Comparison of ENCODE assay signal across 15 cellular contexts in the genomic region with DNA sequence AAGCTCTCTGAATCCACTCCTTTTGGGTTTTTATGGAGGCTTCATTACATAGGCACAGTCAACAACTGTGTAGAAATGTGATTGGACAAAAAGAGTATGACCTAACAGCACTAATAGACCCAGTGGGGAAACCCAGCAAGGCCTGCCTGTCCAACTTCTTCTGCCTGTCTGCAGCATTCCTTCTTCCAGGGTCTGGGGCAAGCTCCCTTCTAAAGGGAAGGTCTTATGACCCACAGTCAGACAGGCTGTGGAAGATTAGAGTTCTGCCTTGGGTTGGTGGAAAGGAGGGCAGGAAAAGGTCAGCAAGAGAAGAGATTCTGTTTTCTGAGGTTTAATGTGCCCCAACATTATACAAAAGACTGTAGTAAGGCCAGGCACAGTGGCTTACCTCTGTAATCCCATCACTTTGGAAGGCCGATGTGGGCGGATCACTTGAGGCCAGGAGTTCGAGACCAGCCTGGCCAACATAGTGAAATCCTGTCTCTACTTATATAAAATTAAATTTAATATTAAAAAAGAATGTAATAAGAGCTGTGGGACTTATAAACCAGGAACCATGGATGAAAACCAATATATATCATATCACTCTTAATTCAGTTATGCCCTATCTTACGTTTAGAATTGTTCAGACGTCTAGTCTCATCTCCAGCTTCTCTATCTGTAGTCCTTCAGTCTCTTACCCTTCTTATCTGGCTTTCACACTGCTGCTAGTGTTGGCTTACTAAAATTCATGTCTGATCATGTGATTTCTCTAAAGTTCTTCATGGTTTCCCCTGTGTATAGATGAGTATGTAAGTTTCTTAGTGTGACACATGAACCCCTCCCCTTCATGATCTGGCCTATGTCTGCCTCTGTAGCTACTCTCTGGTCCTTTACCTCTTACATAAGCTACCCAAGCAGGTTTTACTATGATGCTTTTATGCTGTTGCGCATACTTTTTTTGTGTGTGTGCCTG. TPM values are rescaled to one million over a fixed set of nuclear protein-coding genes. Genes with fewer than 3 reads are reported as not detected.
DNase-seq lines count a peak whose midpoint lies in the region; ATAC-seq and TF ChIP-seq lines count a peak whose summit lies in the region.
"Had no signal": no experiment of that assay in that cellular context is flagged by ENCODE, and none has a peak within 500 bp of the region (broad histone marks: within the 10 kb centered on the region; RNA-seq: fewer than 3 reads in every experiment).

No MANE protein-coding gene starts in this region.

- peak; percentile 90 to 94 for ATAC-seq in activated T-cell treated with anti-CD3 and anti-CD28 coated beads, Interleukin-2, amount 50 U/mL, for 72 hours (replicated peaks in 1 of 2)
- ATAC-seq in HG03342 (IDR thresholded peaks at IDR 0.05; ENCODE audit: unreplicated experiment) (peak; percentile 43), HG03280 (IDR thresholded peaks at IDR 0.05; ENCODE audit: unreplicated experiment) (no peak)
- ATAC-seq in effector memory CD8-positive, alpha-beta T cell (replicated peaks) = peak; percentile 23
- ATAC-seq: psoas muscle had no signal

- H3K36me3 Mint-ChIP-seq in activated T-cell treated with anti-CD3 and anti-CD28 coated beads, Interleukin-2, amount 50 U/mL, for 72 hours (ENCODE audit: insufficient read depth in 2 of 2) = peaks cover 0 to 2% of the 10 kb centered on the region in 2 donors
- H3K36me3 Mint-ChIP-seq in effector memory CD8-positive, alpha-beta T cell (ENCODE audit: insufficient read depth) = peaks cover 19% of the 10 kb centered on the region

- H3K4me3 ChIP-seq in retinal pigment epithelial cell (ENCODE audit: low read length) = no peak overlapping the region
- H3K4me3 ChIP-seq: psoas muscle, testis had no signal

- peak; percentile 31 to 37 for DNase-seq in activated T-cell treated with anti-CD3 and anti-CD28 coated beads, Interleukin-2, amount 50 U/mL, for 72 hours
- DNase-seq in activated T-cell treated with anti-CD3 and anti-CD28 coated beads, Interleukin-2, amount 50 U/mL, for 48 hours = no peak
- DNase-seq in effector memory CD8-positive, alpha-beta T cell = no peak
- DNase-seq in retinal pigment epithelial cell (ENCODE audit: low read depth) = peak; percentile 80
- no peak for DNase-seq in ureter (ENCODE audit: low spot score)
- DNase-seq in GM13977 (ENCODE audit: low spot score) = no peak
- DNase-seq: activated naive CD8-positive, alpha-beta T cell treated with anti-CD3 and anti-CD28 coated beads, Interleukin-2, amount 10 ng/mL, durations not matched to agents 7 days and 5 days; EL; glutamatergic neuron; GOT3; mammary epithelial cell; psoas muscle; testis had no signal

- H3K4me1 Mint-ChIP-seq in activated T-cell treated with anti-CD3 and anti-CD28 coated beads, Interleukin-2, amount 50 U/mL, for 72 hours (ENCODE audit: low read depth) = peaks cover 54% of the 10 kb centered on the region
- H3K4me1 Mint-ChIP-seq in effector memory CD8-positive, alpha-beta T cell (ENCODE audit: low read depth in 2 of 2) = peaks cover 31 to 42% of the 10 kb centered on the region in 2 donors

- H3K9me3 Mint-ChIP-seq in activated T-cell treated with anti-CD3 and anti-CD28 coated beads, Interleukin-2, amount 50 U/mL, for 72 hours = no peaks in the 10 kb centered on the region
- no peaks in the 10 kb centered on the region for H3K9me3 Mint-ChIP-seq in effector memory CD8-positive, alpha-beta T cell
- H3K9me3 Mint-ChIP-seq: activated naive CD8-positive, alpha-beta T cell treated with anti-CD3 and anti-CD28 coated beads, Interleukin-2, amount 10 ng/mL, durations not matched to agents 7 days and 5 days had no signal

- H3K4me3 Mint-ChIP-seq in activated T-cell treated with anti-CD3 and anti-CD28 coated beads, Interleukin-2, amount 50 U/mL, for 72 hours = peak overlapping the region; percentile 11 to 32
- H3K4me3 Mint-ChIP-seq in effector memory CD8-positive, alpha-beta T cell = no peak overlapping the region
- H3K4me3 Mint-ChIP-seq: activated naive CD8-positive, alpha-beta T cell treated with anti-CD3 and anti-CD28 coated beads, Interleukin-2, amount 10 ng/mL, durations not matched to agents 7 days and 5 days had no signal

- peak overlapping the region; percentile 74 for H3K27ac Mint-ChIP-seq in activated T-cell treated with anti-CD3 and anti-CD28 coated beads, Interleukin-2, amount 50 U/mL, for 72 hours
- peak overlapping the region; percentile 70 to 81 for H3K27ac Mint-ChIP-seq in effector memory CD8-positive, alpha-beta T cell
- H3K27ac Mint-ChIP-seq: activated naive CD8-positive, alpha-beta T cell treated with anti-CD3 and anti-CD28 coated beads, Interleukin-2, amount 10 ng/mL, durations not matched to agents 7 days and 5 days had no signal

- in situ Hi-C loops in GM13977 (cut with MboI; ENCODE audit: low pct_unique_long_range_greater_than_20kb, low sequenced_read_pairs, unreplicated experiment) = no loop called here

- no peak for TF ChIP-seq CTCF in retinal pigment epithelial cell (conservative IDR thresholded peaks at IDR 0.05; ENCODE audit: low read depth, low read length)
- no peak for TF ChIP-seq CTCF in GM13977 (IDR thresholded peaks at IDR 0.05; ENCODE audit: extremely low read depth, insufficient read depth, missing control alignments)

- no peaks in the 10 kb centered on the region for H3K27me3 Mint-ChIP-seq in activated T-cell treated with anti-CD3 and anti-CD28 coated beads, Interleukin-2, amount 50 U/mL, for 72 hours (ENCODE audit: low read depth)
- no peaks in the 10 kb centered on the region for H3K27me3 Mint-ChIP-seq in effector memory CD8-positive, alpha-beta T cell
- H3K27me3 Mint-ChIP-seq: activated naive CD8-positive, alpha-beta T cell treated with anti-CD3 and anti-CD28 coated beads, Interleukin-2, amount 10 ng/mL, durations not matched to agents 7 days and 5 days had no signal

RNA-seq across cellular contexts. Expression of gene CLCN3, which starts 6.2 kb away (rescaled TPM):
- 10 to 100 TPM; 28.7 to 31.1 TPM for total RNA-seq in activated T-cell treated with anti-CD3 and anti-CD28 coated beads, Interleukin-2, amount 50 U/mL, for 72 hours
- 79.2 TPM for total RNA-seq in ureter

RNA-seq across cellular contexts. Expression of gene NEK1, which starts 14.2 kb away (rescaled TPM):
- 10 to 100 TPM; 15.1 to 15.7 TPM for total RNA-seq in activated T-cell treated with anti-CD3 and anti-CD28 coated beads, Interleukin-2, amount 50 U/mL, for 72 hours
- 19.3 TPM for total RNA-seq in ureter

Comparison
In these comparisons a context has a peak if more than half of its experiments do, and no peak if none do; other contexts are left out.
1. DNase-seq: peak in activated T-cell treated with anti-CD3 and anti-CD28 coated beads, Interleukin-2, amount 50 U/mL, for 72 hours (2 of 2) and retinal pigment epithelial cell (single experiment); none in activated T-cell treated with anti-CD3 and anti-CD28 coated beads, Interleukin-2, amount 50 U/mL, for 48 hours (0 of 2), effector memory CD8-positive, alpha-beta T cell (0 of 3), ureter (single experiment) and GM13977 (single experiment).
2. H3K4me3 Mint-ChIP-seq: peak in activated T-cell treated with anti-CD3 and anti-CD28 coated beads, Interleukin-2, amount 50 U/mL, for 72 hours (2 of 2); none in effector memory CD8-positive, alpha-beta T cell (0 of 2).